In genomic region chr2:237350070-237350469, GRCh38 we compare ENCODE assay signal across 16 cellular contexts.
DNase-seq lines count a peak whose midpoint lies in the region; TF ChIP-seq lines count a peak whose summit lies in the region.
"Had no signal": no experiment of that assay in that cellular context is flagged by ENCODE, and none has a peak within 500 bp of the region (broad histone marks: within the 10 kb centered on the region; RNA-seq: fewer than 3 reads in every experiment).

No MANE protein-coding gene starts in this region.

- H3K4me3 ChIP-seq in AG04450 (ENCODE audit: low read depth, low read length), result no peak overlapping the region
- no peak overlapping the region for H3K4me3 ChIP-seq in adipocyte (ENCODE audit: low read length)
- no peak overlapping the region for H3K4me3 ChIP-seq in sigmoid colon
- H3K4me3 ChIP-seq in H7 (ENCODE audit: insufficient read depth, low read depth, low read length), result no peak overlapping the region
- H3K4me3 ChIP-seq in endodermal cell (ENCODE audit: low read length), result no peak overlapping the region
- H3K4me3 ChIP-seq: Peyer's patch had no signal

- H3K4me3 Mint-ChIP-seq in mesothelial cell of epicardium (no peak overlapping the region), endodermal cell (no peak overlapping the region)
- H3K4me3 Mint-ChIP-seq: CD8-positive, alpha-beta memory T cell; H9 had no signal

- H3K27ac ChIP-seq in AG04450 (ENCODE audit: low read depth, low read length) (peak overlapping the region; percentile 32), sigmoid colon (peak overlapping the region; percentile 48 to 91 (median 74)), endodermal cell (ENCODE audit: low read depth, low read length) (no peak overlapping the region)

- H3K27me3 ChIP-seq in AG04450 (ENCODE audit: control insufficient read depth, insufficient read depth, low read length) (no peaks in the 10 kb centered on the region), adipocyte (replicated peaks; ENCODE audit: control insufficient read depth, insufficient read depth, low read length) (no peaks in the 10 kb centered on the region), sigmoid colon (no peaks in the 10 kb centered on the region), H7 (ENCODE audit: control insufficient read depth, insufficient read depth, low read length) (no peaks in the 10 kb centered on the region), endodermal cell (ENCODE audit: control insufficient read depth, insufficient read depth, low read length, poor library complexity, severe bottlenecking) (no peaks in the 10 kb centered on the region)
- H3K27me3 ChIP-seq: Peyer's patch had no signal

- DNase-seq in AG04450 (ENCODE audit: low read depth, low spot score) (no peak), adipocyte (ENCODE audit: low read depth) (no peak), mesothelial cell of epicardium (ENCODE audit: low spot score in 2 of 2, unreplicated experiment in 2 of 2) (no peak), sigmoid colon (no peak), NCI-H1092 (lab: John Stamatoyannopoulos, UW) (no peak), H7 (no peak), endodermal cell (no peak), T-helper 2 cell (no peak)
- DNase-seq: C1 segment of cervical spinal cord; CD8-positive, alpha-beta memory T cell; H9; NCI-H1436; NCI-H2029; NCI-H2171; NK-92 treated with Interleukin-12 subunit alpha and Interleukin-12 subunit beta, amount 100 ng/mL, for 24 hours; Peyer's patch had no signal

- POLR2A ChIA-PET in AG04450 (lab: Yijun Ruan, JAX), result no interaction called here

- H3K9me3 ChIP-seq in AG04450 (ENCODE audit: control insufficient read depth, insufficient read depth, low read length), result no peaks in the 10 kb centered on the region; the same call in 1 of the 2 replicates
- H3K9me3 ChIP-seq in adipocyte (ENCODE audit: control insufficient read depth, low read length), result no peaks in the 10 kb centered on the region
- H3K9me3 ChIP-seq in sigmoid colon, result no peaks in the 10 kb centered on the region
- no peaks in the 10 kb centered on the region for H3K9me3 ChIP-seq in endodermal cell (ENCODE audit: control insufficient read depth, low read length)
- H3K9me3 ChIP-seq: Peyer's patch had no signal

- H3K36me3 ChIP-seq in adipocyte (ENCODE audit: control insufficient read depth, insufficient read depth, low read length, severe bottlenecking) (peaks cover 100% of the 10 kb centered on the region), sigmoid colon (peaks cover 45 to 100% (median 69%) of the 10 kb centered on the region in 4 donors), H7 (replicated peaks; ENCODE audit: control insufficient read depth, insufficient read depth, low read length) (no peaks in the 10 kb centered on the region), endodermal cell (ENCODE audit: control insufficient read depth, insufficient read depth, low read length) (no peaks in the 10 kb centered on the region)

- H3K4me1 ChIP-seq in adipocyte (ENCODE audit: control insufficient read depth, insufficient read depth, low read length) (peaks cover 50% of the 10 kb centered on the region), sigmoid colon (peaks cover 0 to 43% (median 38%) of the 10 kb centered on the region in 4 donors), endodermal cell (ENCODE audit: control insufficient read depth, insufficient read depth, low read length) (no peaks in the 10 kb centered on the region)
- H3K4me1 ChIP-seq: Peyer's patch had no signal

- H3K9ac ChIP-seq in adipocyte (ENCODE audit: low read length) (peak overlapping the region; percentile 38), endodermal cell (ENCODE audit: extremely low read depth, low read length, poor library complexity, severe bottlenecking) (no peak overlapping the region)

- H3K4me1 Mint-ChIP-seq in mesothelial cell of epicardium (peaks cover 46% of the 10 kb centered on the region), endodermal cell (peaks cover 11% of the 10 kb centered on the region)
- H3K4me1 Mint-ChIP-seq: CD8-positive, alpha-beta memory T cell had no signal

- intact Hi-C loops in sigmoid colon (cut with DNase I), result no loop called here

- H3K36me3 Mint-ChIP-seq in mesothelial cell of epicardium (peaks cover 7% of the 10 kb centered on the region), endodermal cell (ENCODE audit: low read depth) (no peaks in the 10 kb centered on the region)

- no peak for TF ChIP-seq CTCF in AG04450 (IDR thresholded peaks at IDR 0.05; ENCODE audit: low read depth, low read length)
- no peak for TF ChIP-seq CTCF in mesothelial cell of epicardium (IDR thresholded peaks at IDR 0.05; ENCODE audit: unreplicated experiment)
- no peak for TF ChIP-seq CTCF in sigmoid colon (IDR thresholded peaks at IDR 0.05)
- no peak for TF ChIP-seq CTCF in endodermal cell (conservative IDR thresholded peaks at IDR 0.05)

- WGBS in sigmoid colon, 2 donors, result 88 to 90% methylated on average over 11 of the region's 11 CpGs
- WGBS in endodermal cell (ENCODE audit: insufficient coverage in 1 of 2, insufficient read length in 1 of 2), 2 experiments, result 94 to 100% methylated on average over 9 to 11 of the region's 11 CpGs

- H3K27ac Mint-ChIP-seq in mesothelial cell of epicardium (peak overlapping the region; percentile 70), endodermal cell (no peak overlapping the region)
- H3K27ac Mint-ChIP-seq: CD8-positive, alpha-beta memory T cell; H9 had no signal

- no peak for TF ChIP-seq POLR2A in sigmoid colon (IDR thresholded peaks at IDR 0.05)

- H3K9me3 Mint-ChIP-seq in mesothelial cell of epicardium, result no peaks in the 10 kb centered on the region
- H3K9me3 Mint-ChIP-seq in endodermal cell, result no peaks in the 10 kb centered on the region
- H3K9me3 Mint-ChIP-seq: CD8-positive, alpha-beta memory T cell; H9 had no signal

- peaks cover 3% of the 10 kb centered on the region for H3K27me3 Mint-ChIP-seq in mesothelial cell of epicardium (ENCODE audit: low read depth)
- H3K27me3 Mint-ChIP-seq in endodermal cell (ENCODE audit: insufficient read depth), result peaks cover 16% of the 10 kb centered on the region
- H3K27me3 Mint-ChIP-seq: CD8-positive, alpha-beta memory T cell had no signal

- TF ChIP-seq EP300 in sigmoid colon (IDR thresholded peaks at IDR 0.05), result no peak

- CTCF ChIA-PET in AG04450 (lab: Charles Lee), result interaction anchor here (1.8 kb wide), 1 partner anchor 222 kb away, joined by 4 read pairs; no protein-coding TSS in a partner anchor
